ENCODE assay signal across 8 cellular contexts in genomic region chr18:24398515-24398914, GRCh38. TPM values are rescaled to one million over a fixed set of nuclear protein-coding genes. Genes with fewer than 3 reads are reported as not detected.
A peak's percentile ranks its signal among the peaks of the same experiment; 100 is the strongest.
DNase-seq lines count a peak whose midpoint lies in the region; ATAC-seq and TF ChIP-seq lines count a peak whose summit lies in the region.

No MANE protein-coding gene starts in this region.

- H3K27me3 ChIP-seq in esophagus squamous epithelium: peaks cover 0 to 4% (median 0%) of the 10 kb centered on the region in 4 donors

- peak; percentile 51 for DNase-seq in GM04504 (ENCODE audit: low read depth)
- DNase-seq in RPMI7951 (ENCODE audit: low read depth): peak; percentile 74
- DNase-seq in esophagus squamous epithelium (lab: John Stamatoyannopoulos, UW): no peak
- peak; percentile 54 for DNase-seq in retinal pigment epithelial cell (ENCODE audit: low read depth)
- no peak for DNase-seq in OCI-M2 (lab: John Stamatoyannopoulos, UW; ENCODE audit: unreplicated experiment)
- no peak for DNase-seq in NCI-H510A (lab: John Stamatoyannopoulos, UW)
- DNase-seq in left cardiac atrium: no peak

- H3K4me1 ChIP-seq in esophagus squamous epithelium: peaks cover 11 to 53% (median 26%) of the 10 kb centered on the region in 3 donors

- no peak for ATAC-seq in HG02885 (IDR thresholded peaks at IDR 0.05; ENCODE audit: poor library complexity, unreplicated experiment)
- no peak for ATAC-seq in left cardiac atrium

- no peaks in the 10 kb centered on the region for H3K36me3 ChIP-seq in esophagus squamous epithelium

- intact Hi-C loops in esophagus squamous epithelium (cut with DNase I) (no loop called here), left cardiac atrium (cut with DNase I) (loop anchor here in 1 of 2 donors (2.0 kb wide), 1 partner anchor 28 kb away; the partner anchor contains the start of gene IMPACT)

- 41 to 53% methylated on average over 8 to 15 of the region's 15 CpGs for WGBS in esophagus squamous epithelium, 2 donors

- TF ChIP-seq CTCF in esophagus squamous epithelium (IDR thresholded peaks at IDR 0.05): no peak
- TF ChIP-seq CTCF in retinal pigment epithelial cell (conservative IDR thresholded peaks at IDR 0.05; ENCODE audit: low read depth, low read length): no peak

- H3K4me3 ChIP-seq in esophagus squamous epithelium: peak overlapping the region in 3 of 4 donors; percentile 77 to 98 (median 79)
- peak overlapping the region; percentile 45 for H3K4me3 ChIP-seq in retinal pigment epithelial cell (ENCODE audit: low read length)

- no peak for TF ChIP-seq POLR2A in esophagus squamous epithelium (IDR thresholded peaks at IDR 0.05)

- H3K27ac ChIP-seq in esophagus squamous epithelium: peak overlapping the region; percentile 80 to 97 (median 92)

- no peaks in the 10 kb centered on the region for H3K9me3 ChIP-seq in esophagus squamous epithelium

RNA-seq across cellular contexts. Expression of gene OSBPL1A, which starts 0.9 kb away (rescaled TPM):
- 30.3 and 35.4 TPM in 2 replicates for total RNA-seq in RPMI7951 (2014; rRNA removed; shearing (Covaris generic))
- 10 to 100 TPM in 3 of 4 donors, 1 to 10 TPM in 1; 10.0 to 30.9 (median 15.1) TPM for total RNA-seq in esophagus squamous epithelium
- 10 to 100 TPM; 68.8 to 74.4 TPM for total RNA-seq in left cardiac atrium

RNA-seq across cellular contexts. Expression of gene IMPACT, which starts 28.0 kb away (rescaled TPM):
- total RNA-seq in RPMI7951 (2014; rRNA removed; shearing (Covaris generic)): 27.2 and 30.5 TPM in 2 replicates
- total RNA-seq in esophagus squamous epithelium: 10 to 100 TPM in 3 of 4 donors, 1 to 10 TPM in 1; 10.0 to 38.5 (median 20.1) TPM
- total RNA-seq in left cardiac atrium: 10 to 100 TPM; 18.9 to 20.8 TPM

Comparison
In these comparisons a context has a peak if more than half of its experiments do, and no peak if none do; other contexts are left out.
1. DNase-seq: peak in GM04504 (single experiment), RPMI7951 (single experiment) and retinal pigment epithelial cell (single experiment); none in esophagus squamous epithelium (single experiment), OCI-M2 (single experiment), NCI-H510A (single experiment) and left cardiac atrium (single experiment).